ENCODE assay signal across 3 cellular contexts in the genomic region with DNA sequence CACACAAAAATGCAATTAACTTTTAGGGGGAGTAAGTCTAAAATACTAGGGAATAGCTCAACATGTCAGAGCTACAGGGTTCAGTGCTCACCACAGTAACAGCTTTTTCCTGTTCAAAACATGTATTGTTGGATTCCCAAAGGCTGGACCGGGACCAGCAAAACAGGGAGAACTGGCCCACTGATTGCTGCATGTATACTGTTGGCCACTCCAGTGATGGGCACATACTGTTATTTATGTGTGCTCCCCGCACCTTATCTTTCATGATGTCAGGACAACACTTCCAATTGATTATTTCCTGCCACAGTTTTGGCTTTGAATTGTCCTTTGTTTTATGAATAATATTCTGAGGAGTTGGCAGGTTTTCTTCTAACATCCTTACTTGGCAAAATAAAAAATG. TPM values are rescaled to one million over a fixed set of nuclear protein-coding genes. Genes with fewer than 3 reads are reported as not detected.
"Had no signal": no experiment of that assay in that cellular context is flagged by ENCODE, and none has a peak within 500 bp of the region (broad histone marks: within the 10 kb centered on the region; RNA-seq: fewer than 3 reads in every experiment).

No MANE protein-coding gene starts in this region.

- ATAC-seq: GM12878 had no signal

- H3K4me3 ChIP-seq: GM12878 had no signal

- DNase-seq: GDM1, GF-D8 had no signal

RNA-seq across cellular contexts. Expression of gene HMGB4, which starts 50.7 kb away (rescaled TPM):
- total RNA-seq: GM12878 had no signal
